Comparison of ENCODE assay signal across 3 cellular contexts in genomic region chr16:18384098-18384636, GRCh38. TPM values are rescaled to one million over a fixed set of nuclear protein-coding genes. Genes with fewer than 3 reads are reported as not detected.
"Had no signal": no experiment of that assay in that cellular context is flagged by ENCODE, and none has a peak within 500 bp of the region (broad histone marks: within the 10 kb centered on the region; RNA-seq: fewer than 3 reads in every experiment).

No MANE protein-coding gene starts in this region.

RNA-seq across cellular contexts. Expression of gene NPIPA8, which starts 47.6 kb away (rescaled TPM):
- total RNA-seq: GM23248, H7, HT1080 had no signal
- polyA plus RNA-seq: GM23248 had no signal
